1 cellular context compared by ENCODE assay signal in the genomic region with DNA sequence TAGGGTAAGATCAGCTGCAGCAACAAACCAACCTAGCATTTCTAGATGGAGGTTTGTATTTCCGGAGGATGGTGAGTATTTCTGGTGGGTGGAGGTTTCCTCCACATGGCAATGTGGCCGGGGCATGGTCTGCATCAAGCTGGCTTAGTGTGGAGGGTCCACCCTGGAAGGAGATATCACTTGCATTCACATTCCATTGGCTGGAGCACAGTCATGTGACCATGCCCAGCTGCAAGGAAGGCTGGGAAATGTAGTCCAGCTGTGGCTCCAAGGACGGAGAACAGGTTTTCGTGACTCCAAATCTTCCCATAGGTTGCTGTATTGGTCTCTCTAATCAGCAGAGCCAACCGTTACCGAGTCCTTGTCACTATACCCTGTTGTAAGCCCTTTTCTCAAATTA.
TF ChIP-seq lines count a peak whose summit lies in the region.

No MANE protein-coding gene starts in this region.

TF ChIP-seq in SK-N-SH, 30 proteins besides CTCF, POLR2A, EP300 and RAD21:
- TF ChIP-seq, protein P1, sequence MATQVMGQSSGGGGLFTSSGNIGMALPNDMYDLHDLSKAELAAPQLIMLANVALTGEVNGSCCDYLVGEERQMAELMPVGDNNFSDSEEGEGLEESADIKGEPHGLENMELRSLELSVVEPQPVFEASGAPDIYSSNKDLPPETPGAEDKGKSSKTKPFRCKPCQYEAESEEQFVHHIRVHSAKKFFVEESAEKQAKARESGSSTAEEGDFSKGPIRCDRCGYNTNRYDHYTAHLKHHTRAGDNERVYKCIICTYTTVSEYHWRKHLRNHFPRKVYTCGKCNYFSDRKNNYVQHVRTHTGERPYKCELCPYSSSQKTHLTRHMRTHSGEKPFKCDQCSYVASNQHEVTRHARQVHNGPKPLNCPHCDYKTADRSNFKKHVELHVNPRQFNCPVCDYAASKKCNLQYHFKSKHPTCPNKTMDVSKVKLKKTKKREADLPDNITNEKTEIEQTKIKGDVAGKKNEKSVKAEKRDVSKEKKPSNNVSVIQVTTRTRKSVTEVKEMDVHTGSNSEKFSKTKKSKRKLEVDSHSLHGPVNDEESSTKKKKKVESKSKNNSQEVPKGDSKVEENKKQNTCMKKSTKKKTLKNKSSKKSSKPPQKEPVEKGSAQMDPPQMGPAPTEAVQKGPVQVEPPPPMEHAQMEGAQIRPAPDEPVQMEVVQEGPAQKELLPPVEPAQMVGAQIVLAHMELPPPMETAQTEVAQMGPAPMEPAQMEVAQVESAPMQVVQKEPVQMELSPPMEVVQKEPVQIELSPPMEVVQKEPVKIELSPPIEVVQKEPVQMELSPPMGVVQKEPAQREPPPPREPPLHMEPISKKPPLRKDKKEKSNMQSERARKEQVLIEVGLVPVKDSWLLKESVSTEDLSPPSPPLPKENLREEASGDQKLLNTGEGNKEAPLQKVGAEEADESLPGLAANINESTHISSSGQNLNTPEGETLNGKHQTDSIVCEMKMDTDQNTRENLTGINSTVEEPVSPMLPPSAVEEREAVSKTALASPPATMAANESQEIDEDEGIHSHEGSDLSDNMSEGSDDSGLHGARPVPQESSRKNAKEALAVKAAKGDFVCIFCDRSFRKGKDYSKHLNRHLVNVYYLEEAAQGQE (IDR thresholded peaks at IDR 0.05; ENCODE audit: low read depth, low read length), result no peak
- no peak for TF ChIP-seq SMC3 (IDR thresholded peaks at IDR 0.05; ENCODE audit: low read depth, low read length)
- peak; percentile 75; the same call in 1 of the 2 replicates for TF ChIP-seq MXI1 (IDR thresholded peaks at IDR 0.05; ENCODE audit: low read depth, low read length)
- peak; percentile 97 for TF ChIP-seq USF1 (IDR thresholded peaks at IDR 0.05; ENCODE audit: borderline replicate concordance, low read depth)
- no peak for TF ChIP-seq ZBTB33 (IDR thresholded peaks at IDR 0.05; ENCODE audit: borderline replicate concordance, low read depth)
- peak; percentile 44 for TF ChIP-seq GABPA (IDR thresholded peaks at IDR 0.05; ENCODE audit: low read depth)
- no peak for TF ChIP-seq ELF1 (IDR thresholded peaks at IDR 0.05)
- no peak for TF ChIP-seq TCF12 (IDR thresholded peaks at IDR 0.05)
- TF ChIP-seq JUND (IDR thresholded peaks at IDR 0.05), result no peak
- peak; percentile 10; the same call in 1 of the 2 replicates for TF ChIP-seq RCOR1 (IDR thresholded peaks at IDR 0.05; ENCODE audit: low read length)
- TF ChIP-seq, protein P2, sequence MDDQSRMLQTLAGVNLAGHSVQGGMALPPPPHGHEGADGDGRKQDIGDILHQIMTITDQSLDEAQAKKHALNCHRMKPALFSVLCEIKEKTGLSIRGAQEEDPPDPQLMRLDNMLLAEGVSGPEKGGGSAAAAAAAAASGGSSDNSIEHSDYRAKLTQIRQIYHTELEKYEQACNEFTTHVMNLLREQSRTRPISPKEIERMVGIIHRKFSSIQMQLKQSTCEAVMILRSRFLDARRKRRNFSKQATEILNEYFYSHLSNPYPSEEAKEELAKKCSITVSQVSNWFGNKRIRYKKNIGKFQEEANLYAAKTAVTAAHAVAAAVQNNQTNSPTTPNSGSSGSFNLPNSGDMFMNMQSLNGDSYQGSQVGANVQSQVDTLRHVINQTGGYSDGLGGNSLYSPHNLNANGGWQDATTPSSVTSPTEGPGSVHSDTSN (IDR thresholded peaks at IDR 0.05), result no peak
- no peak for TF ChIP-seq GATA2 (CRISPR knock-in tag; IDR thresholded peaks at IDR 0.05)
- TF ChIP-seq TEAD4 (IDR thresholded peaks at IDR 0.05; ENCODE audit: borderline replicate concordance, insufficient read depth), result no peak
- TF ChIP-seq FOSL2 (IDR thresholded peaks at IDR 0.05; ENCODE audit: borderline replicate concordance, low read depth), result no peak
- TF ChIP-seq MEF2A (IDR thresholded peaks at IDR 0.05; ENCODE audit: borderline replicate concordance, low read depth), result no peak
- TF ChIP-seq POLR2AphosphoS5 (IDR thresholded peaks at IDR 0.05; ENCODE audit: low read depth, low read length), result no peak
- TF ChIP-seq, protein P3, sequence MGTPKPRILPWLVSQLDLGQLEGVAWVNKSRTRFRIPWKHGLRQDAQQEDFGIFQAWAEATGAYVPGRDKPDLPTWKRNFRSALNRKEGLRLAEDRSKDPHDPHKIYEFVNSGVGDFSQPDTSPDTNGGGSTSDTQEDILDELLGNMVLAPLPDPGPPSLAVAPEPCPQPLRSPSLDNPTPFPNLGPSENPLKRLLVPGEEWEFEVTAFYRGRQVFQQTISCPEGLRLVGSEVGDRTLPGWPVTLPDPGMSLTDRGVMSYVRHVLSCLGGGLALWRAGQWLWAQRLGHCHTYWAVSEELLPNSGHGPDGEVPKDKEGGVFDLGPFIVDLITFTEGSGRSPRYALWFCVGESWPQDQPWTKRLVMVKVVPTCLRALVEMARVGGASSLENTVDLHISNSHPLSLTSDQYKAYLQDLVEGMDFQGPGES (IDR thresholded peaks at IDR 0.05; ENCODE audit: low read depth, low read length), result peak; percentile 57
- no peak for TF ChIP-seq YY1 (IDR thresholded peaks at IDR 0.05; ENCODE audit: low read depth)
- TF ChIP-seq MAX (IDR thresholded peaks at IDR 0.05; ENCODE audit: low read depth), result no peak
- no peak for TF ChIP-seq TAF1 (IDR thresholded peaks at IDR 0.05; ENCODE audit: borderline replicate concordance, low read depth, low read length)
- TF ChIP-seq NRF1 (IDR thresholded peaks at IDR 0.05; ENCODE audit: low read depth, low read length), result no peak
- no peak for TF ChIP-seq EZH2phosphoT487 (IDR thresholded peaks at IDR 0.05; ENCODE audit: borderline replicate concordance, low read depth)
- TF ChIP-seq SIN3A (IDR thresholded peaks at IDR 0.05; ENCODE audit: borderline replicate concordance, low read depth, low read length), result no peak
- no peak for TF ChIP-seq FOXJ3 (CRISPR knock-in tag; IDR thresholded peaks at IDR 0.05)
- no peak for TF ChIP-seq FOXM1 (IDR thresholded peaks at IDR 0.05; ENCODE audit: low read depth)
- TF ChIP-seq CHD2 (IDR thresholded peaks at IDR 0.05; ENCODE audit: low read length, partially characterized antibody), result peak; percentile 77
- TF ChIP-seq RFX5 (IDR thresholded peaks at IDR 0.05; ENCODE audit: low read length), result no peak
- TF ChIP-seq RXRA (IDR thresholded peaks at IDR 0.05; ENCODE audit: borderline replicate concordance, low read depth), result no peak
- TF ChIP-seq NFIC (IDR thresholded peaks at IDR 0.05; ENCODE audit: borderline replicate concordance), result no peak
- TF ChIP-seq, protein P4, sequence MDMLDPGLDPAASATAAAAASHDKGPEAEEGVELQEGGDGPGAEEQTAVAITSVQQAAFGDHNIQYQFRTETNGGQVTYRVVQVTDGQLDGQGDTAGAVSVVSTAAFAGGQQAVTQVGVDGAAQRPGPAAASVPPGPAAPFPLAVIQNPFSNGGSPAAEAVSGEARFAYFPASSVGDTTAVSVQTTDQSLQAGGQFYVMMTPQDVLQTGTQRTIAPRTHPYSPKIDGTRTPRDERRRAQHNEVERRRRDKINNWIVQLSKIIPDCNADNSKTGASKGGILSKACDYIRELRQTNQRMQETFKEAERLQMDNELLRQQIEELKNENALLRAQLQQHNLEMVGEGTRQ (IDR thresholded peaks at IDR 0.05; ENCODE audit: borderline replicate concordance, low read depth, low read length), result peak; percentile 78
TF ChIP-seq in SK-N-SH: peak in this region for 7.
